In the genomic region with DNA sequence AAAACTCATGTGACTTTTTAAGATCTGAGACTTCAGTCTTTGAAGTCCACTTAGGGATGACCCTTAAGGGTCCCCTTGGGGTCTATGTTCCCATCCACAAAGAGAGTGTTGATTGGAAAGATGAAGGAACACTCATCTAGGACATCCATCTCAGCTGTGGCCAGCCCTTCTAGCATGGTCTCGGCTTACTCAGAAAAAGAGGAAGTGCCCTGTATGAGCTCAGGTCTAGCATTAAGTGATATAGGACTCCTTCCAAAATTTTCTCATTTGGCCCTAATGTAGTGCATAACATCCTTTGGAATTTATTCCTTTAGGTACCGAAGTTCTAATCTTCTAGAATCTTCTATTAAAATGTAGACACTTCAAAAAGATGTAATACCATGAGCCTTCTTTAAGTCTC, we compare ENCODE assay signal across 19 cellular contexts.
"Had no signal": no experiment of that assay in that cellular context is flagged by ENCODE, and none has a peak within 500 bp of the region (broad histone marks: within the 10 kb centered on the region; RNA-seq: fewer than 3 reads in every experiment).

No MANE protein-coding gene starts in this region.

- H3K36me3 Mint-ChIP-seq: activated naive CD4-positive, alpha-beta T cell treated with anti-CD3 and anti-CD28 coated beads, Interleukin-2, amount 50 U/mL, for 24 hours; naive B cell had no signal

- H3K9me3 Mint-ChIP-seq: activated naive CD4-positive, alpha-beta T cell treated with anti-CD3 and anti-CD28 coated beads, Interleukin-2, amount 50 U/mL, for 24 hours had no signal

- H3K4me1 Mint-ChIP-seq: activated naive CD4-positive, alpha-beta T cell treated with anti-CD3 and anti-CD28 coated beads, Interleukin-2, amount 50 U/mL, for 24 hours; naive B cell had no signal

- H3K27ac Mint-ChIP-seq: activated naive CD4-positive, alpha-beta T cell treated with anti-CD3 and anti-CD28 coated beads, Interleukin-2, amount 50 U/mL, for 24 hours; naive B cell; stimulated activated naive CD8-positive, alpha-beta T cell treated with anti-CD3 and anti-CD28 coated beads, Interleukin-15, Interleukin-2, amounts not matched to agents 100 ng/mL and 50 ng/mL, for 24 hours had no signal

- ATAC-seq: activated CD4-positive, CD25-positive, alpha-beta regulatory T cell treated with anti-CD3 and anti-CD28 coated beads, Interleukin-2, amount 50 U/mL, for 24 hours; left lung; mucosa of descending colon; psoas muscle; right cardiac atrium had no signal

- DNase-seq: activated CD4-positive, alpha-beta T cell treated with anti-CD3 and anti-CD28 coated beads, Interleukin-2, amount 50 U/mL, for 1 hour; activated CD8-positive, alpha-beta memory T cell treated with anti-CD3 and anti-CD28 coated beads, Interleukin-2, amount 50 U/mL, for 4 hours; activated effector memory CD4-positive, alpha-beta T cell treated with Interleukin-2 at 50 U/mL for 16 hours; activated T-cell treated with anti-CD3 and anti-CD28 coated beads, Interleukin-2, amount 50 U/mL, for 48 hours; cerebellar nuclear complex; cortex of kidney; effector CD4-positive, alpha-beta T cell; hypothalamus; left lung; mucosa of descending colon; naive B cell; psoas muscle; right cardiac atrium; T-helper 2 cell had no signal

- H3K4me3 ChIP-seq: breast epithelium, left lung, mucosa of descending colon, psoas muscle, tibial nerve had no signal

- H3K36me3 ChIP-seq: breast epithelium, left lung, tibial nerve had no signal

- H3K27me3 ChIP-seq: breast epithelium, left lung, tibial nerve had no signal

- H3K4me3 Mint-ChIP-seq: activated naive CD4-positive, alpha-beta T cell treated with anti-CD3 and anti-CD28 coated beads, Interleukin-2, amount 50 U/mL, for 24 hours; naive B cell; stimulated activated naive CD8-positive, alpha-beta T cell treated with anti-CD3 and anti-CD28 coated beads, Interleukin-15, Interleukin-2, amounts not matched to agents 100 ng/mL and 50 ng/mL, for 24 hours had no signal

- H3K27ac ChIP-seq: breast epithelium, left lung, psoas muscle, tibial nerve had no signal
